ENCODE assay signal across 1 cellular context in the genomic region with DNA sequence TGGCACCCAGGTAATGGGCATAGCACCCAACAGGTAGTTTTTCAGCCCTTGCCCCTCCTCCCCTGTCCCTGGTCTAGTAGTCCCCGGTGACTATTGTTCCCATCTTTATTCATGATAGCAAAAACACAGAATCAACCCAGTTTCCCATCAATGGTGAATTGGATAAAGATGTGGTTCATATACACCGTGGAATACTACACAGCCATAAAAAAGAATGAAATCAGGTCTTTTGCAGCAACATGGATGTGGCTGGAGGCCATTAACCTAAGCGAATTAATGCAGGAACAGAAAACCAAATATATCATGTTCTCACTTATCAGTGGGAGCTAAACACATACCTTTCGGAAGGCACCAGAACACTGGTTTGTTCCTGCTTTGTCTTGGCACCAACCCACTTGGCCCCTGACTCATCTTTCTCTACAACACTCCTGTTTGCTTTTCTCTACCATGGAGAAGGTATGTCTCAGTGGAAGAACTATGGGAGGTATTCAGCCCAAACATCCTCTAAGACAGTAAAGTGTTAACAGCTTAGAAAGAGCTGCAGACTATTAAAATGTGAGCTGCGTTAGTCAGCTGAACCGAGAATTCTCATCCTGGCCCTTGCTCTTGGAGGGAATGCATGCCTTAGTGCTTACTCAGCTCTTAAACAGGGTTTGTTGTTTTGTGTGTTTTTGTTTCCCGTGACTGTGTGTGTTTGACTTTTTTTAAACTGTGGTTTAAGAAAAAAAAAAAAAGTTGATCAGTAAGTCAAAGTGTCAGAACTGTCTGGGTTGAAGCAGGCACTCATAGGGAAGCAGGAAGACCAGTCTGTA.
A peak's percentile ranks its signal among the peaks of the same experiment; 100 is the strongest.
TF ChIP-seq lines count a peak whose summit lies in the region.

No MANE protein-coding gene starts in this region.

TF ChIP-seq in K562, 482 proteins besides CTCF, POLR2A, EP300 and RAD21 (continued from another document):
- no peak for TF ChIP-seq FOXK1 (CRISPR knock-in tag; IDR thresholded peaks at IDR 0.05; ENCODE audit: borderline replicate concordance)
- TF ChIP-seq ZNF146 (CRISPR knock-in tag; IDR thresholded peaks at IDR 0.05; ENCODE audit: unreplicated experiment): peak; percentile 95
- no peak for TF ChIP-seq RNF2 (IDR thresholded peaks at IDR 0.05)
- no peak for TF ChIP-seq SETDB1 (IDR thresholded peaks at IDR 0.05; ENCODE audit: low read length)
- TF ChIP-seq FOXK2 (conservative IDR thresholded peaks at IDR 0.05 in 1 of 2, IDR thresholded peaks at IDR 0.05 in 1 of 2; ENCODE audit: low read depth in 2 of 2): no peak
- TF ChIP-seq, protein P1, sequence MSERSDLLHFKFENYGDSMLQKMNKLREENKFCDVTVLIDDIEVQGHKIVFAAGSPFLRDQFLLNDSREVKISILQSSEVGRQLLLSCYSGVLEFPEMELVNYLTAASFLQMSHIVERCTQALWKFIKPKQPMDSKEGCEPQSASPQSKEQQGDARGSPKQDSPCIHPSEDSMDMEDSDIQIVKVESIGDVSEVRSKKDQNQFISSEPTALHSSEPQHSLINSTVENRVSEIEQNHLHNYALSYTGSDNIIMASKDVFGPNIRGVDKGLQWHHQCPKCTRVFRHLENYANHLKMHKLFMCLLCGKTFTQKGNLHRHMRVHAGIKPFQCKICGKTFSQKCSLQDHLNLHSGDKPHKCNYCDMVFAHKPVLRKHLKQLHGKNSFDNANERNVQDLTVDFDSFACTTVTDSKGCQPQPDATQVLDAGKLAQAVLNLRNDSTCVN (CRISPR knock-in tag; IDR thresholded peaks at IDR 0.05): no peak
- TF ChIP-seq ZNF384 (IDR thresholded peaks at IDR 0.05; ENCODE audit: low read depth, low read length): peak; percentile 28; the same call in 1 of the 2 replicates
- 0 out of 2 replicates have a peak, but pooled peaks have one; percentile 53 for TF ChIP-seq ADNP (tag; IDR thresholded peaks at IDR 0.05)
- no peak for TF ChIP-seq JUN (IDR thresholded peaks at IDR 0.05; ENCODE audit: borderline replicate concordance, low read depth, low read length)
- TF ChIP-seq JUN (CRISPR knock-in tag; IDR thresholded peaks at IDR 0.05; ENCODE audit: borderline replicate concordance): no peak
- no peak for TF ChIP-seq POLR2AphosphoS5 (IDR thresholded peaks at IDR 0.05; ENCODE audit: control insufficient read depth, insufficient read depth, low read depth, low read length)
- no peak for TF ChIP-seq PTBP1 (IDR thresholded peaks at IDR 0.05; ENCODE audit: low read depth, low read length)
- no peak for TF ChIP-seq ZNF699 (CRISPR knock-in tag; IDR thresholded peaks at IDR 0.05; ENCODE audit: insufficient replicate concordance)
- peak; percentile 67 for TF ChIP-seq RBM25 (IDR thresholded peaks at IDR 0.05; ENCODE audit: low read depth, low read length, severe bottlenecking)
- no peak for TF ChIP-seq PYGO2 (tag; IDR thresholded peaks at IDR 0.05)
- TF ChIP-seq TRIM24 (IDR thresholded peaks at IDR 0.05): no peak
- 0 out of 2 replicates have a peak, but pooled peaks have one; percentile 42 for TF ChIP-seq BCOR (IDR thresholded peaks at IDR 0.05)
- TF ChIP-seq, protein P2, sequence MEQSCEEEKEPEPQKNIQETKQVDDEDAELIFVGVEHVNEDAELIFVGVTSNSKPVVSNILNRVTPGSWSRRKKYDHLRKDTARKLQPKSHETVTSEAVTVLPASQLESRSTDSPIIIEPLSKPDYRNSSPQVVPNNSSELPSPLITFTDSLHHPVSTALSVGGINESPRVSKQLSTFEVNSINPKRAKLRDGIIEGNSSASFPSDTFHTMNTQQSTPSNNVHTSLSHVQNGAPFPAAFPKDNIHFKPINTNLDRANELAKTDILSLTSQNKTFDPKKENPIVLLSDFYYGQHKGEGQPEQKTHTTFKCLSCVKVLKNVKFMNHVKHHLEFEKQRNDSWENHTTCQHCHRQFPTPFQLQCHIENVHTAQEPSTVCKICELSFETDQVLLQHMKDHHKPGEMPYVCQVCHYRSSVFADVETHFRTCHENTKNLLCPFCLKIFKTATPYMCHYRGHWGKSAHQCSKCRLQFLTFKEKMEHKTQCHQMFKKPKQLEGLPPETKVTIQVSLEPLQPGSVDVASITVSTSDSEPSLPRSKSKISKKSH (CRISPR knock-in tag; IDR thresholded peaks at IDR 0.05): no peak
- TF ChIP-seq XRCC4 (IDR thresholded peaks at IDR 0.05; ENCODE audit: extremely low read depth, insufficient read depth, insufficient read length): no peak
- peak; percentile 77 for TF ChIP-seq ZNF316 (IDR thresholded peaks at IDR 0.05)
- TF ChIP-seq, protein P3, sequence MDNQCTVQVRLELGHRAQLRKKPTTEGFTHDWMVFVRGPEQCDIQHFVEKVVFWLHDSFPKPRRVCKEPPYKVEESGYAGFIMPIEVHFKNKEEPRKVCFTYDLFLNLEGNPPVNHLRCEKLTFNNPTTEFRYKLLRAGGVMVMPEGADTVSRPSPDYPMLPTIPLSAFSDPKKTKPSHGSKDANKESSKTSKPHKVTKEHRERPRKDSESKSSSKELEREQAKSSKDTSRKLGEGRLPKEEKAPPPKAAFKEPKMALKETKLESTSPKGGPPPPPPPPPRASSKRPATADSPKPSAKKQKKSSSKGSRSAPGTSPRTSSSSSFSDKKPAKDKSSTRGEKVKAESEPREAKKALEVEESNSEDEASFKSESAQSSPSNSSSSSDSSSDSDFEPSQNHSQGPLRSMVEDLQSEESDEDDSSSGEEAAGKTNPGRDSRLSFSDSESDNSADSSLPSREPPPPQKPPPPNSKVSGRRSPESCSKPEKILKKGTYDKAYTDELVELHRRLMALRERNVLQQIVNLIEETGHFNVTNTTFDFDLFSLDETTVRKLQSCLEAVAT (IDR thresholded peaks at IDR 0.05): no peak
- TF ChIP-seq L3MBTL2 (IDR thresholded peaks at IDR 0.05): no peak
- peak; percentile 54 for TF ChIP-seq FOSL1 (tag; conservative IDR thresholded peaks at IDR 0.05)
- no peak for TF ChIP-seq SRF (CRISPR knock-in tag; IDR thresholded peaks at IDR 0.05)
- TF ChIP-seq, protein P4, sequence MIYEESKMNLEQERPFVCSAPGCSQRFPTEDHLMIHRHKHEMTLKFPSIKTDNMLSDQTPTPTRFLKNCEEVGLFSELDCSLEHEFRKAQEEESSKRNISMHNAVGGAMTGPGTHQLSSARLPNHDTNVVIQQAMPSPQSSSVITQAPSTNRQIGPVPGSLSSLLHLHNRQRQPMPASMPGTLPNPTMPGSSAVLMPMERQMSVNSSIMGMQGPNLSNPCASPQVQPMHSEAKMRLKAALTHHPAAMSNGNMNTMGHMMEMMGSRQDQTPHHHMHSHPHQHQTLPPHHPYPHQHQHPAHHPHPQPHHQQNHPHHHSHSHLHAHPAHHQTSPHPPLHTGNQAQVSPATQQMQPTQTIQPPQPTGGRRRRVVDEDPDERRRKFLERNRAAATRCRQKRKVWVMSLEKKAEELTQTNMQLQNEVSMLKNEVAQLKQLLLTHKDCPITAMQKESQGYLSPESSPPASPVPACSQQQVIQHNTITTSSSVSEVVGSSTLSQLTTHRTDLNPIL (CRISPR knock-in tag; IDR thresholded peaks at IDR 0.05): no peak
- peak; percentile 40; the same call in 1 of the 2 replicates for TF ChIP-seq MAFG (tag; conservative IDR thresholded peaks at IDR 0.05)
- 0 out of 4 replicates have a peak, but pooled peaks have one; percentile 20 to 31 for TF ChIP-seq KDM1A (IDR thresholded peaks at IDR 0.05)
TF ChIP-seq in K562: peak in this region for 10.
